In genomic region chr7:84910322-84910721, GRCh38 we compare ENCODE assay signal across 7 cellular contexts.
DNase-seq lines count a peak whose midpoint lies in the region; TF ChIP-seq lines count a peak whose summit lies in the region.
"Not testable (repeated sequence)": the region's sequence is repeated elsewhere in the genome, so short reads cannot be mapped to it uniquely, and the experiment has no call there.

No MANE protein-coding gene starts in this region.

- not testable (repeated sequence) for H2BK5ac ChIP-seq in H9 (ENCODE audit: insufficient read length, low read length)

- H2BK15ac ChIP-seq in H9 (ENCODE audit: low read depth, low read length): not testable (repeated sequence)

- H3K27me3 Mint-ChIP-seq in H9 (ENCODE audit: low read depth): not testable (repeated sequence)

- not testable (repeated sequence) for H3K9me3 ChIP-seq in H9 (ENCODE audit: control insufficient read depth, low read depth, low read length); MG63; adipocyte (ENCODE audit: control insufficient read depth, low read length)

- not testable (repeated sequence) for H2BK20ac ChIP-seq in H9 (ENCODE audit: low read depth, low read length, poor library complexity, severe bottlenecking)

- H3K23me2 ChIP-seq in H9 (ENCODE audit: insufficient read length, low read depth, low read length, poor library complexity, severe bottlenecking): not testable (repeated sequence)

- H3K9ac ChIP-seq in H9 (ENCODE audit: extremely low read depth, insufficient read length, low read length); adipocyte (ENCODE audit: low read length): not testable (repeated sequence)

- not testable (repeated sequence) for H4K8ac ChIP-seq in H9 (replicated peaks; ENCODE audit: insufficient read length, low read depth, low read length)

- H2BK12ac ChIP-seq in H9 (ENCODE audit: insufficient read length, low read depth, low read length): not testable (repeated sequence)

- H3K4me2 ChIP-seq in H9 (ENCODE audit: insufficient read depth, insufficient read length, low read length): not testable (repeated sequence)

- not testable (repeated sequence) for H4K5ac ChIP-seq in H9 (ENCODE audit: insufficient read length, low read depth, low read length)

- H2AFZ ChIP-seq in H9 (ENCODE audit: low read length): not testable (repeated sequence)

- not testable (repeated sequence) for H3K4ac ChIP-seq in H9 (ENCODE audit: low read depth, low read length)

- not testable (repeated sequence) for H3K27ac ChIP-seq in H9 (ENCODE audit: insufficient read length, low read depth, low read length)

- not testable (repeated sequence) for H3K4me3 Mint-ChIP-seq in H9

- H2BK120ac ChIP-seq in H9 (ENCODE audit: low read depth, low read length, poor library complexity, severe bottlenecking): not testable (repeated sequence)

- not testable (repeated sequence) for H2AK5ac ChIP-seq in H9 (ENCODE audit: insufficient read length, low read length)

- not testable (repeated sequence) for H3K36me3 ChIP-seq in MG63; adipocyte (ENCODE audit: control insufficient read depth, insufficient read depth, low read length, severe bottlenecking)

- H3K9me3 Mint-ChIP-seq in H9: not testable (repeated sequence)

- not testable (repeated sequence) for H3K4me1 ChIP-seq in H9 (ENCODE audit: insufficient read depth, low read length)
- H3K4me1 ChIP-seq in adipocyte (ENCODE audit: control insufficient read depth, insufficient read depth, low read length): peaks cover 12% of the 10 kb centered on the region

- not testable (repeated sequence) for H3T11ph ChIP-seq in H9 (ENCODE audit: low read length)

- H3K79me2 ChIP-seq in H9 (ENCODE audit: insufficient read depth, low read length): not testable (repeated sequence)

- not testable (repeated sequence) for H4K91ac ChIP-seq in H9 (ENCODE audit: insufficient read length, low read depth, low read length)

- H3K36me3 Mint-ChIP-seq in H9 (ENCODE audit: insufficient read depth in 1 of 3, low read depth in 3 of 3): not testable (repeated sequence)

- peak overlapping the region in 2 of 3 experiments; percentile 39 to 41; a peak in 1 of 7 replicates for H3K27ac Mint-ChIP-seq in H9

- TF ChIP-seq CTCF in H9 (conservative IDR thresholded peaks at IDR 0.05); choroid plexus epithelial cell (conservative IDR thresholded peaks at IDR 0.05; ENCODE audit: low read depth, low read length); fibroblast of the aortic adventitia (IDR thresholded peaks at IDR 0.05; ENCODE audit: insufficient read depth, low read length); retinal pigment epithelial cell (conservative IDR thresholded peaks at IDR 0.05; ENCODE audit: low read depth, low read length): not testable (repeated sequence)

- not testable (repeated sequence) for H3K14ac ChIP-seq in H9 (ENCODE audit: insufficient read depth, low read length)

- not testable (repeated sequence) for H3K56ac ChIP-seq in H9 (ENCODE audit: insufficient read length, low read depth, low read length)

- H3K4me1 Mint-ChIP-seq in H9: peaks cover 28 to 44% of the 10 kb centered on the region in 2 experiments

- not testable (repeated sequence) for H3K4me3 ChIP-seq in MG63; adipocyte (ENCODE audit: low read length); choroid plexus epithelial cell (ENCODE audit: low read depth, low read length); fibroblast of the aortic adventitia (ENCODE audit: low read depth, low read length); retinal pigment epithelial cell (ENCODE audit: low read length)

- not testable (repeated sequence) for H3K79me1 ChIP-seq in H9 (ENCODE audit: insufficient read depth, low read depth, low read length, poor library complexity, severe bottlenecking)

- WGBS in H9 (ENCODE audit: extremely low coverage, insufficient read length, low lambda C conversion rate): no CpG with 5 or more reads among the region's 5 CpGs

- H3K18ac ChIP-seq in H9 (ENCODE audit: insufficient read length, low read depth, low read length): not testable (repeated sequence)

- H3K23ac ChIP-seq in H9 (ENCODE audit: insufficient read length, low read depth, low read length): not testable (repeated sequence)

- H3K27me3 ChIP-seq in H9 (ENCODE audit: insufficient read depth, low read length); MG63; adipocyte (replicated peaks; ENCODE audit: control insufficient read depth, insufficient read depth, low read length): not testable (repeated sequence)

- not testable (repeated sequence) for H4K20me1 ChIP-seq in H9 (ENCODE audit: control insufficient read depth, insufficient read depth, insufficient read length)

- DNase-seq in EH (ENCODE audit: low read depth): peak; percentile 25
- DNase-seq in H9: not testable (repeated sequence)
- peak; percentile 41 for DNase-seq in MG63
- DNase-seq in adipocyte (ENCODE audit: low read depth): peak; percentile 4
- DNase-seq in choroid plexus epithelial cell (ENCODE audit: low read depth): peak; percentile 30
- peak; percentile 15 for DNase-seq in fibroblast of the aortic adventitia (ENCODE audit: low read depth)
- DNase-seq in retinal pigment epithelial cell (ENCODE audit: low read depth): peak; percentile 13
